16 cellular contexts compared by ENCODE assay signal in the genomic region with DNA sequence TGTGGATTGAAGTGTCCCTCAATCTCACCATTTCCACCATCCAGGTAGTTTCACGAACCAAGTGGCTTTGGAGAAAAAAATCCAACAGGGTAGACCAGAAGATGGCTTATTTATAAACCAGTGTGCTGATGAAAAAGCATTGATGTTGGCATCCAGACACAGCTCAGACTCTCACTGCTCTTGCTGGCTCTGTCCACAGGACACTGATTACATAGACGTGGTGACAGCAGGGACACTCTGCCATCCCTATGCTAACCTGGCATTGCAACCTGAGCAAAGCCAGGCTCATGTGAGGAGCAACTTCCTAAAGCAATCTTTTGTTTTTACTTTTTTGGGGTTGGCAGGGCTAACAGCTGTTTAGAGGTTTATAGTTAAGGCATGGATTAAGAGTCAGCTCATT.
"Had no signal": no experiment of that assay in that cellular context is flagged by ENCODE, and none has a peak within 500 bp of the region (broad histone marks: within the 10 kb centered on the region; RNA-seq: fewer than 3 reads in every experiment).

No MANE protein-coding gene starts in this region.

- H3K27ac Mint-ChIP-seq: naive thymus-derived CD4-positive, alpha-beta T cell; nephron progenitor cell had no signal

- H3K4me3 Mint-ChIP-seq: naive thymus-derived CD4-positive, alpha-beta T cell; nephron progenitor cell had no signal

- H3K27ac ChIP-seq: colonic mucosa, left lung, neutrophil, psoas muscle had no signal

- ATAC-seq: left lung; naive thymus-derived CD4-positive, alpha-beta T cell had no signal

- DNase-seq: colonic mucosa; effector CD4-positive, alpha-beta T cell; foreskin melanocyte; head of caudate nucleus; hypothalamus; kidney glomerular epithelial cell; left lung; mesendoderm; naive thymus-derived CD4-positive, alpha-beta T cell; nephron progenitor cell; psoas muscle; stimulated activated CD4-positive, alpha-beta T cell treated with anti-CD3 and anti-CD28 coated beads, Interleukin-2, amount 100 ng/mL, for 48 hours; stimulated activated naive CD4-positive, alpha-beta T cell treated with Interleukin-2 at 50 U/mL for 16 hours had no signal

- H3K9me3 Mint-ChIP-seq: naive thymus-derived CD4-positive, alpha-beta T cell had no signal

- H3K27me3 ChIP-seq: colonic mucosa, left lung, neutrophil had no signal

- H3K4me1 ChIP-seq: colonic mucosa, psoas muscle had no signal

- H3K4me3 ChIP-seq: colonic mucosa, left lung, lung, psoas muscle, smooth muscle cell had no signal

- H3K9me3 ChIP-seq: colonic mucosa, left lung, neutrophil, psoas muscle had no signal

- H3K36me3 ChIP-seq: colonic mucosa, left lung, neutrophil had no signal
